26 cellular contexts compared by ENCODE assay signal in the genomic region with DNA sequence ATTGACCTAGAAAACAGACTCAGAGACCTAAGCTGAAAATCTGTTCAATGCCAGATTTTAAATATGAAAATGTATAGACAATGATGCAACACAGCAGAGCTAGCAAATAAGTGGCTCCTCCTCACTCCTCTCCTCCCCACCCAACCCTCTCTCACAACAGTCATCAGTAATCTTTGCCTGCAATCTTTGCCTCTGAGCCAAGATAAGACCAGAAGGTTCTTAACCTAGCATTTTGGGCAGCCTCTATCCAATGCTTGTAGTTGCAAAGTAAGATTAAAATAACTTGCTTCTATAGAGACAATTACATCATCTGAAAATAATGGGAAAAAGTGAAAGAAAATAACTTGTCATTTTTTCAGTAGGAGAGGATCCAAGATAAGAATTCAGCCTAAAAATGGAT.
DNase-seq lines count a peak whose midpoint lies in the region; ATAC-seq and TF ChIP-seq lines count a peak whose summit lies in the region.
"Had no signal": no experiment of that assay in that cellular context is flagged by ENCODE, and none has a peak within 500 bp of the region (broad histone marks: within the 10 kb centered on the region; RNA-seq: fewer than 3 reads in every experiment).

No MANE protein-coding gene starts in this region.

- H3K9me3 Mint-ChIP-seq in HFFc6, result no peaks in the 10 kb centered on the region
- H3K9me3 Mint-ChIP-seq: natural killer cell had no signal

- ATAC-seq in HG02763 (IDR thresholded peaks at IDR 0.05; ENCODE audit: unreplicated experiment), result no peak
- no peak for ATAC-seq in GM18517 (IDR thresholded peaks at IDR 0.05; ENCODE audit: unreplicated experiment)
- ATAC-seq: A549; activated CD8-positive, alpha-beta T cell treated with anti-CD3 and anti-CD28 coated beads, Interleukin-2, amount 10 ng/mL, durations not matched to agents 7 days and 5 days; esophagus mucosa; left colon; natural killer cell; sciatic nerve; T-cell had no signal

- peaks cover 3% of the 10 kb centered on the region; the same call in 1 of the 2 replicates for H3K27me3 Mint-ChIP-seq in HFFc6 (ENCODE audit: insufficient read depth)

- DNase-seq in AG10803 (ENCODE audit: low read depth), result peak; percentile 59
- peak; percentile 64 for DNase-seq in HFFc6
- DNase-seq in brain microvascular endothelial cell, result peak; percentile 68
- peak; percentile 40 for DNase-seq in hepatic stellate cell (ENCODE audit: low spot score)
- no peak for DNase-seq in activated CD4-positive, alpha-beta T cell treated with anti-CD3 and anti-CD28 coated beads, Interleukin-2, amount 50 U/mL, for 1 hour
- DNase-seq in SHP77 (lab: John Stamatoyannopoulos, UW), result no peak
- DNase-seq: activated CD4-positive, CD25-positive, alpha-beta regulatory T cell treated with anti-CD3 and anti-CD28 coated beads, Interleukin-2, amount 50 U/mL, for 72 hours; activated CD8-positive, alpha-beta T cell treated with anti-CD3 and anti-CD28 coated beads, Interleukin-2, amount 10 ng/mL, durations not matched to agents 7 days and 5 days; activated naive CD4-positive, alpha-beta T cell; activated T-cell treated with anti-CD3 and anti-CD28 coated beads, Interleukin-2, amount 50 U/mL, for 1 hour; effector CD4-positive, alpha-beta T cell; H9; KG1; left colon; natural killer cell; NCI-H2171; NCI-H69; substantia nigra; T-cell had no signal

- in situ Hi-C loops in brain microvascular endothelial cell (cut with HindIII; ENCODE audit: low pct_ligation_motif_present, low sequenced_read_pairs), result no loop called here

- peaks cover 28% of the 10 kb centered on the region for H3K36me3 Mint-ChIP-seq in HFFc6 (ENCODE audit: low read depth)
- H3K36me3 Mint-ChIP-seq: natural killer cell, T-cell had no signal

- H3K27ac Mint-ChIP-seq in HFFc6, result peak overlapping the region; percentile 76
- H3K27ac Mint-ChIP-seq: activated CD8-positive, alpha-beta T cell treated with anti-CD3 and anti-CD28 coated beads, Interleukin-2, amount 10 ng/mL, durations not matched to agents 7 days and 5 days; H9; natural killer cell; T-cell had no signal

- H3K4me3 ChIP-seq in AG10803 (ENCODE audit: low read length) (no peak overlapping the region), brain microvascular endothelial cell (ENCODE audit: low read depth, low read length) (no peak overlapping the region)
- H3K4me3 ChIP-seq: A549; BLaER1 treated with 17β-estradiol and CSF1 and Interleukin-3, amounts not matched to agents 10 nM and 100 nM had no signal

- H3K4me3 Mint-ChIP-seq in HFFc6, result peak overlapping the region; percentile 11; the same call in 1 of the 2 replicates
- H3K4me3 Mint-ChIP-seq: activated CD8-positive, alpha-beta T cell treated with anti-CD3 and anti-CD28 coated beads, Interleukin-2, amount 10 ng/mL, durations not matched to agents 7 days and 5 days; H9; natural killer cell; T-cell had no signal

- TF ChIP-seq CTCF in AG10803 (conservative IDR thresholded peaks at IDR 0.05; ENCODE audit: low read length) (no peak), HFFc6 (IDR thresholded peaks at IDR 0.05) (no peak), brain microvascular endothelial cell (IDR thresholded peaks at IDR 0.05; ENCODE audit: low read depth, low read length, missing control alignments) (no peak)

- no peak overlapping the region for H3K27ac ChIP-seq in brain microvascular endothelial cell
- H3K27ac ChIP-seq: A549; BLaER1 treated with 17β-estradiol and CSF1 and Interleukin-3, amounts not matched to agents 10 nM and 100 nM; parathyroid adenoma had no signal

- H3K27me3 ChIP-seq in brain microvascular endothelial cell (replicated peaks), result no peaks in the 10 kb centered on the region
- H3K27me3 ChIP-seq: BLaER1 treated with 17β-estradiol and CSF1 and Interleukin-3, amounts not matched to agents 10 nM and 100 nM had no signal

- peaks cover 36% of the 10 kb centered on the region for H3K4me1 Mint-ChIP-seq in HFFc6 (ENCODE audit: low read depth)
- H3K4me1 Mint-ChIP-seq: natural killer cell, T-cell had no signal

- H3K36me3 ChIP-seq in brain microvascular endothelial cell (replicated peaks), result peaks cover 14% of the 10 kb centered on the region
- H3K36me3 ChIP-seq: BLaER1 treated with 17β-estradiol and CSF1 and Interleukin-3, amounts not matched to agents 10 nM and 100 nM had no signal

Comparison
In these comparisons a context has a peak if more than half of its experiments do, and no peak if none do; other contexts are left out.
1. DNase-seq: peak in AG10803 (single experiment), HFFc6 (single experiment), brain microvascular endothelial cell (single experiment) and hepatic stellate cell (single experiment); none in activated CD4-positive, alpha-beta T cell treated with anti-CD3 and anti-CD28 coated beads, Interleukin-2, amount 50 U/mL, for 1 hour (single experiment) and SHP77 (0 of 2).